ENCODE assay signal across 9 cellular contexts in genomic region chr3:29759443-29760033, GRCh38.
DNase-seq lines count a peak whose midpoint lies in the region; ATAC-seq and TF ChIP-seq lines count a peak whose summit lies in the region.
"Had no signal": no experiment of that assay in that cellular context is flagged by ENCODE, and none has a peak within 500 bp of the region (broad histone marks: within the 10 kb centered on the region; RNA-seq: fewer than 3 reads in every experiment).

No MANE protein-coding gene starts in this region.

- no peaks in the 10 kb centered on the region for H3K36me3 Mint-ChIP-seq in chondrocyte (ENCODE audit: low read depth)
- H3K36me3 Mint-ChIP-seq: IgD-negative memory B cell had no signal

- H3K27me3 ChIP-seq in aorta (ENCODE audit: control insufficient read depth in 1 of 2, insufficient read depth in 2 of 2, low read length in 1 of 2), result no peaks in the 10 kb centered on the region

- ATAC-seq in aorta (ENCODE audit: low FRiP score), result peak; percentile 33

- peak; percentile 13 for DNase-seq in NCI-H2196 (lab: John Stamatoyannopoulos, UW; ENCODE audit: unreplicated experiment)
- no peak for DNase-seq in NCI-H2196 treated with DMSO at 0.1 percent for 48 hours (lab: John Stamatoyannopoulos, UW; ENCODE audit: unreplicated experiment)
- DNase-seq in chondrocyte (ENCODE audit: low spot score), result no peak
- DNase-seq in aorta, result no peak
- DNase-seq in amniotic stem cell (lab: John Stamatoyannopoulos, UW), result no peak
- no peak for DNase-seq in erythroblast (lab: John Stamatoyannopoulos, UW)
- no peak for DNase-seq in activated CD4-positive, alpha-beta T cell treated with anti-CD3 and anti-CD28 coated beads for 48 hours

- H3K4me3 Mint-ChIP-seq in chondrocyte (ENCODE audit: unreplicated experiment), result peak overlapping the region; percentile 22
- H3K4me3 Mint-ChIP-seq: IgD-negative memory B cell had no signal

- H3K9me3 Mint-ChIP-seq in chondrocyte (ENCODE audit: low read depth), result no peaks in the 10 kb centered on the region
- H3K9me3 Mint-ChIP-seq: IgD-negative memory B cell had no signal

- H3K27ac ChIP-seq in mesodermal cell (ENCODE audit: low read depth, low read length, severe bottlenecking) (peak overlapping the region; percentile 31), aorta (ENCODE audit: low read depth in 1 of 2, low read length in 2 of 2) (peak overlapping the region; percentile 49 to 97)

- H3K4me3 ChIP-seq in mesodermal cell (ENCODE audit: extremely low read depth, insufficient read depth, low read length, poor library complexity, severe bottlenecking) (no peak overlapping the region), aorta (ENCODE audit: low read length in 2 of 2) (peak overlapping the region in 1 of 2 donors; percentile 26)

- peak overlapping the region; percentile 81 for H3K27ac Mint-ChIP-seq in chondrocyte (ENCODE audit: unreplicated experiment)
- H3K27ac Mint-ChIP-seq: IgD-negative memory B cell had no signal

- H3K9me3 ChIP-seq in mesodermal cell (ENCODE audit: control insufficient read depth, low read length) (no peaks in the 10 kb centered on the region), aorta (ENCODE audit: control insufficient read depth, low read length) (no peaks in the 10 kb centered on the region)

- H3K27me3 Mint-ChIP-seq in chondrocyte (ENCODE audit: low read depth), result no peaks in the 10 kb centered on the region
- H3K27me3 Mint-ChIP-seq: IgD-negative memory B cell had no signal

- peaks cover 88% of the 10 kb centered on the region for H3K4me1 Mint-ChIP-seq in chondrocyte (ENCODE audit: low read depth)
- H3K4me1 Mint-ChIP-seq: IgD-negative memory B cell had no signal

- H3K36me3 ChIP-seq in mesodermal cell (ENCODE audit: control insufficient read depth, insufficient read depth, low read length), result no peaks in the 10 kb centered on the region
- no peaks in the 10 kb centered on the region for H3K36me3 ChIP-seq in aorta (ENCODE audit: control insufficient read depth in 1 of 2, insufficient read depth in 2 of 2, low read length in 1 of 2)

- intact Hi-C loops in aorta (cut with DNase I), result loop anchor here (2.0 to 10.0 kb wide), 5 partner anchors 232 to 1095 kb away; partner anchors contain the start of gene RBMS3 (in 1 of the 2)

- 68 to 87% methylated on average over 6 to 7 of the region's 9 CpGs for WGBS in mesodermal cell (ENCODE audit: insufficient coverage in 2 of 2), 2 experiments
- 36 to 37% methylated on average over 9 of the region's 9 CpGs for WGBS in aorta, 2 donors

- H3K4me1 ChIP-seq in mesodermal cell (ENCODE audit: control insufficient read depth, insufficient read depth, low read length, poor library complexity, severe bottlenecking) (peaks cover 26% of the 10 kb centered on the region), aorta (ENCODE audit: control insufficient read depth in 1 of 2, insufficient read depth in 2 of 2, low read length in 2 of 2) (peaks cover 6 to 20% of the 10 kb centered on the region in 2 donors)

- no peak for TF ChIP-seq CTCF in chondrocyte (IDR thresholded peaks at IDR 0.05)

- no peak for TF ChIP-seq POLR2A in erythroblast (IDR thresholded peaks at IDR 0.05; ENCODE audit: low read length)
